In the genomic region with DNA sequence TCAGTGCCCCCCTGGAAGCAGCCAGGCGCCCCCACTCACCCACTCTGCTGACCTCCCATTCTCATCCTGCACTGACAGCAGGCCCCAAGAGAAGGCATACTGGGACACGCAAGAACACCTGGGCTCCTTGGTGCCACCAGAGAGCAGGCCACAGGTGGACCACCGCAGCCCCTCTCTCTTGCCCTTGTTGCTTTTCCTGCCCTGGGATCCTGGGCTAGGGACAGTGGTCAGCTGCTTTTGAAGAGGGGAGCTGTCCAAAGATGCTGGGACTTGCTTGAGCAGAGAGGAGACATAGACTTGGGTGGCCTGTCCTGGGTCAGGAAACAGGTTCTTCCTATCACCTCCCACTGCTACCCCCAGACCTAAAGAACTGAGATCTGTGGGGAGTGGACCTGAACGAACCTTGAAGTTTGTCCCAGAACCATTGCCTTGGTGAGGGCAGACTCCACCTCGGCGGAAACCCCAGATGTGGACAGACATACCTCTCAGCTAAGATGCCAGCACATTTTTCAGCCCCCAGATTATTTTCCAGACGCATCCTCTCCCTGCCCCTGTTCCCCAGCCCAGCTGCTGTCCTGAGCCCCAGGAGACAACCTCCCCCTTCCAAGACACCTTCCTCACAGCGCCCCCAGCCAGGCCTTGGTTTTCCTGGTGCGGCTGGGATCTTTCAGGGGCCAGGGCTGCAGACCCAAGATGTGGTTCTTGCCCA, we compare ENCODE assay signal across 13 cellular contexts. TPM values are rescaled to one million over a fixed set of nuclear protein-coding genes. Genes with fewer than 3 reads are reported as not detected.
DNase-seq lines count a peak whose midpoint lies in the region; ATAC-seq and TF ChIP-seq lines count a peak whose summit lies in the region.
"Had no signal": no experiment of that assay in that cellular context is flagged by ENCODE, and none has a peak within 500 bp of the region (broad histone marks: within the 10 kb centered on the region; RNA-seq: fewer than 3 reads in every experiment).

No MANE protein-coding gene starts in this region.

- no peak for ATAC-seq in activated T-helper 17 cell treated with anti-CD3 and anti-CD28 coated beads, Interleukin-2, amount 50 U/mL, for 72 hours (replicated peaks)
- no peak for ATAC-seq in stimulated activated memory B cell treated with anti-CD40 and anti-IgM and Interleukin-4, amounts not matched to agents 10 μg/mL and 1 μg/mL and 100 μg/mL, for 72 hours

- no peak overlapping the region for H3K27ac Mint-ChIP-seq in activated T-helper 17 cell treated with anti-CD3 and anti-CD28 coated beads, Interleukin-2, amount 50 U/mL, for 72 hours
- H3K27ac Mint-ChIP-seq in immature natural killer cell = peak overlapping the region in 1 of 6 donors; percentile 75
- H3K27ac Mint-ChIP-seq in stimulated activated memory B cell treated with anti-CD40 and anti-IgM and Interleukin-4, amounts not matched to agents 10 μg/mL and 1 μg/mL and 100 μg/mL, for 72 hours = no peak overlapping the region
- H3K27ac Mint-ChIP-seq: stimulated activated naive B cell treated with anti-CD40 and anti-IgM and Interleukin-4, amounts not matched to agents 10 μg/mL and 1 μg/mL and 100 μg/mL, for 72 hours had no signal

- peaks cover 6% of the 10 kb centered on the region for H3K4me1 Mint-ChIP-seq in activated T-helper 17 cell treated with anti-CD3 and anti-CD28 coated beads, Interleukin-2, amount 50 U/mL, for 72 hours
- peaks cover 46 to 48% of the 10 kb centered on the region in 2 donors for H3K4me1 Mint-ChIP-seq in immature natural killer cell
- H3K4me1 Mint-ChIP-seq in stimulated activated memory B cell treated with anti-CD40 and anti-IgM and Interleukin-4, amounts not matched to agents 10 μg/mL and 1 μg/mL and 100 μg/mL, for 72 hours = peaks cover 7% of the 10 kb centered on the region

- no peaks in the 10 kb centered on the region for H3K9me3 Mint-ChIP-seq in activated T-helper 17 cell treated with anti-CD3 and anti-CD28 coated beads, Interleukin-2, amount 50 U/mL, for 72 hours
- H3K9me3 Mint-ChIP-seq in immature natural killer cell = peaks cover 0 to 1% (median 0%) of the 10 kb centered on the region in 6 donors
- no peaks in the 10 kb centered on the region for H3K9me3 Mint-ChIP-seq in stimulated activated memory B cell treated with anti-CD40 and anti-IgM and Interleukin-4, amounts not matched to agents 10 μg/mL and 1 μg/mL and 100 μg/mL, for 72 hours
- H3K9me3 Mint-ChIP-seq: stimulated activated naive B cell treated with anti-CD40 and anti-IgM and Interleukin-4, amounts not matched to agents 10 μg/mL and 1 μg/mL and 100 μg/mL, for 72 hours had no signal

- peaks cover 42% of the 10 kb centered on the region for H3K27me3 Mint-ChIP-seq in activated T-helper 17 cell treated with anti-CD3 and anti-CD28 coated beads, Interleukin-2, amount 50 U/mL, for 72 hours
- peaks cover 6 to 15% (median 8%) of the 10 kb centered on the region in 3 donors for H3K27me3 Mint-ChIP-seq in immature natural killer cell (ENCODE audit: low read depth in 3 of 3)
- H3K27me3 Mint-ChIP-seq in stimulated activated memory B cell treated with anti-CD40 and anti-IgM and Interleukin-4, amounts not matched to agents 10 μg/mL and 1 μg/mL and 100 μg/mL, for 72 hours = peaks cover 77% of the 10 kb centered on the region

- H3K4me3 Mint-ChIP-seq in activated T-helper 17 cell treated with anti-CD3 and anti-CD28 coated beads, Interleukin-2, amount 50 U/mL, for 72 hours = peak overlapping the region; percentile 36
- peak overlapping the region; percentile 42 to 79 (median 74) for H3K4me3 Mint-ChIP-seq in immature natural killer cell
- peak overlapping the region; percentile 58 for H3K4me3 Mint-ChIP-seq in stimulated activated memory B cell treated with anti-CD40 and anti-IgM and Interleukin-4, amounts not matched to agents 10 μg/mL and 1 μg/mL and 100 μg/mL, for 72 hours

- in situ Hi-C loops in GM13977 (cut with MboI; ENCODE audit: low pct_unique_long_range_greater_than_20kb, low sequenced_read_pairs, unreplicated experiment) = no loop called here

- peak; percentile 49 for DNase-seq in activated effector memory CD4-positive, alpha-beta T cell treated with anti-CD3 and anti-CD28 coated beads, Interleukin-2, amount 50 U/mL, for 16 hours
- DNase-seq in activated effector memory CD4-positive, alpha-beta T cell treated with Interleukin-2 at 50 U/mL for 16 hours = no peak
- DNase-seq in immature natural killer cell (no peak), GM13977 (ENCODE audit: low spot score) (no peak), pons (ENCODE audit: low spot score) (no peak), NCI-H2081 treated with DMSO at 0.1 percent for 48 hours (lab: John Stamatoyannopoulos, UW) (no peak)
- DNase-seq: left cardiac atrium; NCI-H2227 treated with DMSO at 0.1 percent for 48 hours; stimulated activated naive B cell treated with anti-CD40 and anti-IgM and Interleukin-4, amounts not matched to agents 10 μg/mL and 1 μg/mL and 100 μg/mL, for 72 hours; uterus had no signal

- no peak for TF ChIP-seq CTCF in GM13977 (IDR thresholded peaks at IDR 0.05; ENCODE audit: extremely low read depth, insufficient read depth, missing control alignments)

- no peaks in the 10 kb centered on the region for H3K36me3 Mint-ChIP-seq in activated T-helper 17 cell treated with anti-CD3 and anti-CD28 coated beads, Interleukin-2, amount 50 U/mL, for 72 hours (ENCODE audit: low read depth)
- H3K36me3 Mint-ChIP-seq in immature natural killer cell = peaks cover 0 to 5% (median 0%) of the 10 kb centered on the region in 3 donors
- no peaks in the 10 kb centered on the region for H3K36me3 Mint-ChIP-seq in stimulated activated memory B cell treated with anti-CD40 and anti-IgM and Interleukin-4, amounts not matched to agents 10 μg/mL and 1 μg/mL and 100 μg/mL, for 72 hours
- H3K36me3 Mint-ChIP-seq: stimulated activated naive B cell treated with anti-CD40 and anti-IgM and Interleukin-4, amounts not matched to agents 10 μg/mL and 1 μg/mL and 100 μg/mL, for 72 hours had no signal

RNA-seq across cellular contexts. Expression of a gene that starts 1.1 kb away (rescaled TPM):
- not detected for total RNA-seq in activated T-helper 17 cell treated with anti-CD3 and anti-CD28 coated beads, Interleukin-2, amount 50 U/mL, for 72 hours
- polyA plus RNA-seq in immature natural killer cell = under 1 TPM in 1 of 3 donors, not detected in 2; 0.87 TPM
- polyA plus RNA-seq: esophagus had no signal
